11 cellular contexts compared by ENCODE assay signal in the genomic region with DNA sequence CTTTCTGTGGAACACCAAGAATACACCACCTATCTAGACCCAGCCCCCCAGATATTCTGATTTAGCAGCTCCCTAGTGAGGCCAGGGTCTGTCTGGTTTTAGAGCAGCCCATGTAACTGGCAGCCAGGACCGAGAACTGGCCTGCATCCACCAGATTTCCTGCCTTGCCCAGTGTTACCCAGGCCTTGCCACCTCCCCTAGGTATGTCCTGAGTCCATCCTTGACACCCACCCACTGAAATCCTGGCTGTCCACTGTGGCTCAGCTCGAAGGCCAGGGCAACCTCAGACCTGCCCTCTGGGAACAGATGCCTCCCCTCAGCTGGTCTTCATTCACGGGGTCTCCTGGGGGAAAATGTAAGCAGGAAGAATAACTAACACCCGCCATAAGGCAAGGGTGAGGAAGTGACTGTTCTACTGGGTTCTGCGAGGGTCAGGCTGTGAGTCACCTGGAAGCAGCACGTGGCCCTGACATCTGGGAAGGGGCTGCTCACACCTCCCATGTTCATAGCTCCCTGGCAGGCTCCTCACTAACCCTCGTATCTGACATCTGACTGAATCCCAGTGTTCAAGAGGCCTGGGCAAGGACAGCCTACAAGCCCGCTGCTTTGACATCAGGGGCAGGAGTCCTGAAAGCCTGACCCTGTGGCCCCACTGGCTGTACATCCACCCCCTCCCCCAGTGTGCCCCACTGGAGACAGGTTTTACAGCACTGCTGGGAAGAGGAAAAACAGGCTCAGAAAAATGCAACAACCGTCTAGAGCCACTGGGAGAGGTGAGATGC.
DNase-seq lines count a peak whose midpoint lies in the region; ATAC-seq and TF ChIP-seq lines count a peak whose summit lies in the region.
"Had no signal": no experiment of that assay in that cellular context is flagged by ENCODE, and none has a peak within 500 bp of the region (broad histone marks: within the 10 kb centered on the region; RNA-seq: fewer than 3 reads in every experiment).

No MANE protein-coding gene starts in this region.

- no peaks in the 10 kb centered on the region for H3F3A ChIP-seq in neural progenitor cell (ENCODE audit: low read depth)

- H3K9ac ChIP-seq in neural progenitor cell, result no peak overlapping the region

- peaks cover 21% of the 10 kb centered on the region for H4K20me1 ChIP-seq in neural progenitor cell (ENCODE audit: low read depth)

- H3K27ac ChIP-seq in neural progenitor cell, result no peak overlapping the region
- H3K27ac ChIP-seq: prostate gland had no signal

- no peaks in the 10 kb centered on the region for H3K9me3 ChIP-seq in neural progenitor cell (ENCODE audit: low read depth)
- H3K9me3 ChIP-seq: left lung, prostate gland had no signal

- H3K4me3 Mint-ChIP-seq in T-helper 1 cell treated with Interleukin-12 subunit alpha and Interleukin-12 subunit beta and Interleukin-4 antibody, amounts not matched to agents 30 μg/mL and 1 μg/mL, for 36 hours, result peak overlapping the region; percentile 42
- peak overlapping the region; percentile 39 for H3K4me3 Mint-ChIP-seq in activated naive CD8-positive, alpha-beta T cell treated with anti-CD3 and anti-CD28 coated beads, Interleukin-2, amount 10 ng/mL, durations not matched to agents 7 days and 5 days
- H3K4me3 Mint-ChIP-seq in natural killer cell treated with Interleukin-12 subunit alpha and Interleukin-12 subunit beta and Interleukin-15 and Interleukin-18, amount 100 ng/mL, for 72 hours, result peak overlapping the region; percentile 76
- H3K4me3 Mint-ChIP-seq in neural progenitor cell, result no peak overlapping the region

- ATAC-seq in activated naive CD8-positive, alpha-beta T cell treated with anti-CD3 and anti-CD28 coated beads, Interleukin-2, amount 10 ng/mL, durations not matched to agents 7 days and 5 days (ENCODE audit: low read depth), result no peak
- ATAC-seq in natural killer cell treated with Interleukin-12 subunit alpha and Interleukin-12 subunit beta and Interleukin-15 and Interleukin-18, amount 100 ng/mL, for 72 hours, result no peak
- no peak for ATAC-seq in HG03378 (IDR thresholded peaks at IDR 0.05; ENCODE audit: unreplicated experiment)
- ATAC-seq: left lung had no signal

- DNase-seq in T-helper 1 cell, result no peak
- peak; percentile 83 for DNase-seq in HT1080 (ENCODE audit: low read depth)
- no peak for DNase-seq in activated naive CD8-positive, alpha-beta T cell treated with anti-CD3 and anti-CD28 coated beads, Interleukin-2, amount 10 ng/mL, durations not matched to agents 7 days and 5 days
- DNase-seq in natural killer cell treated with Interleukin-12 subunit alpha and Interleukin-12 subunit beta and Interleukin-15 and Interleukin-18, amount 100 ng/mL, for 72 hours (ENCODE audit: low spot score), result no peak
- DNase-seq in neural progenitor cell (ENCODE audit: low spot score), result no peak
- DNase-seq in globus pallidus (ENCODE audit: low spot score), result no peak
- DNase-seq: left lung, NCI-H1436 had no signal

- H3K4me1 ChIP-seq in neural progenitor cell, result no peaks in the 10 kb centered on the region
- H3K4me1 ChIP-seq: prostate gland had no signal

- no peak overlapping the region for H3K4me3 ChIP-seq in neural progenitor cell
- H3K4me3 ChIP-seq: left lung, prostate gland had no signal

- POLR2A ChIA-PET in activated naive CD8-positive, alpha-beta T cell treated with anti-CD3 and anti-CD28 coated beads, Interleukin-2, amount 10 ng/mL, durations not matched to agents 7 days and 5 days (lab: Charles Lee), result interaction anchor here (0.7 to 1.6 kb wide), 4 partner anchors 16 to 123 kb away, joined by 3 to 5 read pairs (median 4); no protein-coding TSS in a partner anchor

- H3K79me2 ChIP-seq in neural progenitor cell (ENCODE audit: low read depth), result peaks cover 44% of the 10 kb centered on the region

- H3K27me3 ChIP-seq in neural progenitor cell, result no peaks in the 10 kb centered on the region
- H3K27me3 ChIP-seq: left lung had no signal

- H3K36me3 ChIP-seq in neural progenitor cell, result no peaks in the 10 kb centered on the region
- H3K36me3 ChIP-seq: left lung, prostate gland had no signal

- peak overlapping the region; percentile 90 for H3K27ac Mint-ChIP-seq in T-helper 1 cell treated with Interleukin-12 subunit alpha and Interleukin-12 subunit beta and Interleukin-4 antibody, amounts not matched to agents 30 μg/mL and 1 μg/mL, for 36 hours
- H3K27ac Mint-ChIP-seq in activated naive CD8-positive, alpha-beta T cell treated with anti-CD3 and anti-CD28 coated beads, Interleukin-2, amount 10 ng/mL, durations not matched to agents 7 days and 5 days, result peak overlapping the region; percentile 86
- H3K27ac Mint-ChIP-seq in natural killer cell treated with Interleukin-12 subunit alpha and Interleukin-12 subunit beta and Interleukin-15 and Interleukin-18, amount 100 ng/mL, for 72 hours, result peak overlapping the region; percentile 96 to 98
- H3K27ac Mint-ChIP-seq in neural progenitor cell, result no peak overlapping the region

- H2AFZ ChIP-seq in neural progenitor cell (replicated peaks), result no peak overlapping the region

- H3K9me3 Mint-ChIP-seq in T-helper 1 cell treated with Interleukin-12 subunit alpha and Interleukin-12 subunit beta and Interleukin-4 antibody, amounts not matched to agents 30 μg/mL and 1 μg/mL, for 36 hours, result peaks cover 4% of the 10 kb centered on the region
- no peaks in the 10 kb centered on the region for H3K9me3 Mint-ChIP-seq in activated naive CD8-positive, alpha-beta T cell treated with anti-CD3 and anti-CD28 coated beads, Interleukin-2, amount 10 ng/mL, durations not matched to agents 7 days and 5 days
- no peaks in the 10 kb centered on the region for H3K9me3 Mint-ChIP-seq in natural killer cell treated with Interleukin-12 subunit alpha and Interleukin-12 subunit beta and Interleukin-15 and Interleukin-18, amount 100 ng/mL, for 72 hours
- H3K9me3 Mint-ChIP-seq in neural progenitor cell, result no peaks in the 10 kb centered on the region

- no peak overlapping the region for H3K4me2 ChIP-seq in neural progenitor cell

- no peaks in the 10 kb centered on the region for H3K27me3 Mint-ChIP-seq in T-helper 1 cell treated with Interleukin-12 subunit alpha and Interleukin-12 subunit beta and Interleukin-4 antibody, amounts not matched to agents 30 μg/mL and 1 μg/mL, for 36 hours (ENCODE audit: low read depth)
- H3K27me3 Mint-ChIP-seq in activated naive CD8-positive, alpha-beta T cell treated with anti-CD3 and anti-CD28 coated beads, Interleukin-2, amount 10 ng/mL, durations not matched to agents 7 days and 5 days, result no peaks in the 10 kb centered on the region
- H3K27me3 Mint-ChIP-seq in natural killer cell treated with Interleukin-12 subunit alpha and Interleukin-12 subunit beta and Interleukin-15 and Interleukin-18, amount 100 ng/mL, for 72 hours, result no peaks in the 10 kb centered on the region
- H3K27me3 Mint-ChIP-seq in neural progenitor cell (ENCODE audit: insufficient read depth, low read depth), result peaks cover 2% of the 10 kb centered on the region

- peaks cover 49% of the 10 kb centered on the region for H3K36me3 Mint-ChIP-seq in T-helper 1 cell treated with Interleukin-12 subunit alpha and Interleukin-12 subunit beta and Interleukin-4 antibody, amounts not matched to agents 30 μg/mL and 1 μg/mL, for 36 hours (ENCODE audit: low read depth)
- H3K36me3 Mint-ChIP-seq in activated naive CD8-positive, alpha-beta T cell treated with anti-CD3 and anti-CD28 coated beads, Interleukin-2, amount 10 ng/mL, durations not matched to agents 7 days and 5 days, result peaks cover 25% of the 10 kb centered on the region
- H3K36me3 Mint-ChIP-seq in natural killer cell treated with Interleukin-12 subunit alpha and Interleukin-12 subunit beta and Interleukin-15 and Interleukin-18, amount 100 ng/mL, for 72 hours, result no peaks in the 10 kb centered on the region
- H3K36me3 Mint-ChIP-seq in neural progenitor cell, result no peaks in the 10 kb centered on the region

- TF ChIP-seq CTCF in neural progenitor cell (IDR thresholded peaks at IDR 0.05), result no peak

- H3K4me1 Mint-ChIP-seq in T-helper 1 cell treated with Interleukin-12 subunit alpha and Interleukin-12 subunit beta and Interleukin-4 antibody, amounts not matched to agents 30 μg/mL and 1 μg/mL, for 36 hours (ENCODE audit: low read depth), result peaks cover 92% of the 10 kb centered on the region
- H3K4me1 Mint-ChIP-seq in activated naive CD8-positive, alpha-beta T cell treated with anti-CD3 and anti-CD28 coated beads, Interleukin-2, amount 10 ng/mL, durations not matched to agents 7 days and 5 days, result peaks cover 91% of the 10 kb centered on the region
- peaks cover 88 to 100% of the 10 kb centered on the region in 2 donors for H3K4me1 Mint-ChIP-seq in natural killer cell treated with Interleukin-12 subunit alpha and Interleukin-12 subunit beta and Interleukin-15 and Interleukin-18, amount 100 ng/mL, for 72 hours (ENCODE audit: low read depth in 2 of 2)
- H3K4me1 Mint-ChIP-seq in neural progenitor cell, result peaks cover 11% of the 10 kb centered on the region
